In the genomic region with DNA sequence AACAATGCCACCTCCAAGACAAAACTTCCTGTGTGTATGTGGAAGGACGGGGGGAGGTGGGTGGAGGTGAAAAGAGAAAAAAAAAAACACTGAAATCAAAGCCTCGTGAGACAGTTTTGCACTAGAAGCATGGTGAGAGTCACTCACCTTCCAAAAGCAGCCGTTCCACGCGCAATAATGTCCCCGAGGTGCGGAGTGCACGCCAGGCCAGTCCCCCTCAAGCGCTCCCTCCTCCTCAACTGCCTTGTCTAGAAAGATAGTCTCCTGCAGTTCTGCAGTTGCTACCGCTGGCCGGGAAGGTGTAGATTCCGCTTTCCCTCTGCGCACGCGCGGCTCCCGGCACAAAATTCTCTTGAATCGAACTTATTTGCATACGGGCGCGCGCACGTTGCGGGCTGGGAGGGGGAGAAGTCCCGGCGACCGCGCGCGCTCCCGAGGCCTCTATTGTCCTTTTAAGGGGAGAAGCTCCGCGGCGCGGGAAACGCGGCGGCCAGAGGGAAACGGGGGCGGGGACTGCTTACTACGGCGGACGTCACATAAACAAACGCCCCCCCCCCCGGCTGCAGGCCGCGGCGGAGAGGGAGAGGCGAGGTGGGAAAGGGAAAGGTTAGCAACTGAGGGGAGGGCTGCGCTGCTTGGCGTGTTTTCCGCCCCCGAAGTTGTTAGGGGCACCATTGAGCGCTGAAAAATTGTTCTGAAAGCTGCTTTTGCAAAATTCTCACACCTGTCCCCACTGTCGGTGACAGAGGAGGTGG, we compare ENCODE assay signal across 8 cellular contexts. TPM values are rescaled to one million over a fixed set of nuclear protein-coding genes. Genes with fewer than 3 reads are reported as not detected.
DNase-seq lines count a peak whose midpoint lies in the region; TF ChIP-seq lines count a peak whose summit lies in the region.

A gene with protein sequence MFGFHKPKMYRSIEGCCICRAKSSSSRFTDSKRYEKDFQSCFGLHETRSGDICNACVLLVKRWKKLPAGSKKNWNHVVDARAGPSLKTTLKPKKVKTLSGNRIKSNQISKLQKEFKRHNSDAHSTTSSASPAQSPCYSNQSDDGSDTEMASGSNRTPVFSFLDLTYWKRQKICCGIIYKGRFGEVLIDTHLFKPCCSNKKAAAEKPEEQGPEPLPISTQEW (minus strand): TSS at position 274 of the 755 bp plus-strand sequence. CDS start 27,946 bp downstream, outside the sequence.

- H3K9me3 Mint-ChIP-seq in HFFc6, result no peaks in the 10 kb centered on the region
- no peaks in the 10 kb centered on the region for H3K9me3 Mint-ChIP-seq in activated naive CD4-positive, alpha-beta T cell treated with anti-CD3 and anti-CD28 coated beads, Interleukin-2, amount 10 ng/mL, durations not matched to agents 7 days and 5 days

- peak within 1 kb of the TSS; percentile 99 for H3K4me3 Mint-ChIP-seq in HFFc6
- H3K4me3 Mint-ChIP-seq in activated naive CD4-positive, alpha-beta T cell treated with anti-CD3 and anti-CD28 coated beads, Interleukin-2, amount 10 ng/mL, durations not matched to agents 7 days and 5 days, result peak within 1 kb of the TSS; percentile 99

- peaks cover 4% of the 10 kb centered on the region; the same call in 1 of the 2 replicates for H3K36me3 Mint-ChIP-seq in HFFc6 (ENCODE audit: low read depth)
- peaks cover 14% of the 10 kb centered on the region for H3K36me3 Mint-ChIP-seq in activated naive CD4-positive, alpha-beta T cell treated with anti-CD3 and anti-CD28 coated beads, Interleukin-2, amount 10 ng/mL, durations not matched to agents 7 days and 5 days

- CTCF ChIA-PET in activated naive CD4-positive, alpha-beta T cell treated with anti-CD3 and anti-CD28 coated beads, Interleukin-2, amount 10 ng/mL, durations not matched to agents 7 days and 5 days (lab: Charles Lee), result interaction anchor here (1.2 kb wide), 1 partner anchor 36 kb away, joined by 5 read pairs; no protein-coding TSS in a partner anchor

- TF ChIP-seq CTCF in HFFc6 (IDR thresholded peaks at IDR 0.05), result no peak
- no peak for TF ChIP-seq CTCF in NB4 (IDR thresholded peaks at IDR 0.05; ENCODE audit: low read depth, low read length)

- peak within 1 kb of the TSS; percentile 95 for H3K27ac Mint-ChIP-seq in HFFc6
- H3K27ac Mint-ChIP-seq in activated naive CD4-positive, alpha-beta T cell treated with anti-CD3 and anti-CD28 coated beads, Interleukin-2, amount 10 ng/mL, durations not matched to agents 7 days and 5 days, result peak within 1 kb of the TSS; percentile 99

- H3K27me3 Mint-ChIP-seq in HFFc6 (ENCODE audit: insufficient read depth), result peaks cover 8% of the 10 kb centered on the region
- peaks cover 38% of the 10 kb centered on the region for H3K27me3 Mint-ChIP-seq in activated naive CD4-positive, alpha-beta T cell treated with anti-CD3 and anti-CD28 coated beads, Interleukin-2, amount 10 ng/mL, durations not matched to agents 7 days and 5 days

- peak within 1 kb of the TSS; percentile 99 for H3K4me3 ChIP-seq in NB4 (ENCODE audit: low read depth, low read length)
- H3K4me3 ChIP-seq in SK-N-MC, result peak within 1 kb of the TSS; percentile 95

- H3K36me3 ChIP-seq in SK-N-MC (ENCODE audit: insufficient read depth, low read length), result no peaks in the 10 kb centered on the region

- H3K4me1 Mint-ChIP-seq in HFFc6 (ENCODE audit: low read depth), result peaks cover 34% of the 10 kb centered on the region
- peaks cover 29% of the 10 kb centered on the region for H3K4me1 Mint-ChIP-seq in activated naive CD4-positive, alpha-beta T cell treated with anti-CD3 and anti-CD28 coated beads, Interleukin-2, amount 10 ng/mL, durations not matched to agents 7 days and 5 days

- no peaks in the 10 kb centered on the region for H3K9me3 ChIP-seq in SK-N-MC (ENCODE audit: low read depth, low read length)

- H3K27ac ChIP-seq in SK-N-MC, result peak within 1 kb of the TSS; percentile 88

- TF ChIP-seq POLR2A in NB4 (IDR thresholded peaks at IDR 0.05; ENCODE audit: extremely low read depth, insufficient read length), result peak; percentile 99

- DNase-seq in GM04503 (ENCODE audit: low read depth) (peak; percentile 69), HFFc6 (peak; percentile 95), NB4 (ENCODE audit: low read depth) (peak; percentile 100), SK-N-MC (ENCODE audit: low read depth, low spot score) (peak; percentile 92), germinal center (ENCODE audit: low spot score) (peak; percentile 94), non-pigmented ciliary epithelial cell (ENCODE audit: low read depth) (peak; percentile 87), superior temporal gyrus (ENCODE audit: extremely low spot score) (peak; percentile 97)
- peak; percentile 100 for DNase-seq in activated naive CD4-positive, alpha-beta T cell treated with anti-CD3 and anti-CD28 coated beads, Interleukin-2, amount 10 ng/mL, durations not matched to agents 7 days and 5 days

- peak within 1 kb of the TSS; percentile 99 for H3K9ac ChIP-seq in SK-N-MC (ENCODE audit: insufficient read length)

RNA-seq across cellular contexts. Expression of the gene that starts here (rescaled TPM):
- 10 to 100 TPM; 10.3 to 24.5 (median 16.0) TPM for total RNA-seq in HFFc6 (2021; fragmentation: NEBNext Ultra II Directional; extraction: Animal tissue kit (Norgen Biotek cat#: 25700))

Comparison
In these comparisons a context has a peak if more than half of its experiments do, and no peak if none do; other contexts are left out.
1. Peak in every context shown above with its lines: DNase-seq, H3K4me3 ChIP-seq and H3K27ac ChIP-seq.